ENCODE assay signal across 8 cellular contexts in genomic region chr6:43774776-43775583, GRCh38. TPM values are rescaled to one million over a fixed set of nuclear protein-coding genes. Genes with fewer than 3 reads are reported as not detected.
DNase-seq lines count a peak whose midpoint lies in the region; ATAC-seq and TF ChIP-seq lines count a peak whose summit lies in the region.

No MANE protein-coding gene starts in this region.

- H3K9me3 Mint-ChIP-seq in CD8-positive, alpha-beta T cell = no peaks in the 10 kb centered on the region
- H3K9me3 Mint-ChIP-seq in progenitor cell of endocrine pancreas (ENCODE audit: low read depth) = no peaks in the 10 kb centered on the region

- no peaks in the 10 kb centered on the region for H3K36me3 ChIP-seq in CD8-positive, alpha-beta T cell (ENCODE audit: insufficient read depth, low read length)

- H3K36me3 Mint-ChIP-seq in CD8-positive, alpha-beta T cell = no peaks in the 10 kb centered on the region
- H3K36me3 Mint-ChIP-seq in progenitor cell of endocrine pancreas (ENCODE audit: insufficient read depth) = peaks cover 17% of the 10 kb centered on the region

- peak; percentile 70 for TF ChIP-seq CTCF in CD8-positive, alpha-beta T cell (IDR thresholded peaks at IDR 0.05)
- TF ChIP-seq CTCF in HFF-Myc (IDR thresholded peaks at IDR 0.05; ENCODE audit: low read depth, low read length, missing control alignments) (peak; percentile 86), progenitor cell of endocrine pancreas (IDR thresholded peaks at IDR 0.05; ENCODE audit: unreplicated experiment) (peak; percentile 85)

- H3K27ac ChIP-seq in CD8-positive, alpha-beta T cell (ENCODE audit: low read depth, low read length) = no peak overlapping the region

- peaks cover 12% of the 10 kb centered on the region for H3K4me1 Mint-ChIP-seq in CD8-positive, alpha-beta T cell (ENCODE audit: low read depth)
- peaks cover 32% of the 10 kb centered on the region for H3K4me1 Mint-ChIP-seq in progenitor cell of endocrine pancreas (ENCODE audit: low read depth)

- no peak overlapping the region for H3K27ac Mint-ChIP-seq in CD8-positive, alpha-beta T cell
- H3K27ac Mint-ChIP-seq in progenitor cell of endocrine pancreas = peak overlapping the region; percentile 96

- H3K9me3 ChIP-seq in CD8-positive, alpha-beta T cell (ENCODE audit: low read length) = no peaks in the 10 kb centered on the region

- H3K4me3 ChIP-seq in CD8-positive, alpha-beta T cell (ENCODE audit: low read depth, low read length) = no peak overlapping the region
- peak overlapping the region; percentile 93 for H3K4me3 ChIP-seq in HFF-Myc (replicated peaks; ENCODE audit: low read depth, low read length)

- peak in 6 of 7 experiments; percentile 27 to 64 (median 54) for DNase-seq in CD8-positive, alpha-beta T cell
- DNase-seq in HFF-Myc (ENCODE audit: extremely low read depth, low read depth) = no peak
- peak; percentile 55 for DNase-seq in SK-MEL-5 (ENCODE audit: low read depth, low spot score)
- DNase-seq in activated naive CD4-positive, alpha-beta T cell treated with anti-CD3 and anti-CD28 coated beads, Interleukin-2, amount 50 U/mL, for 16 hours = peak; percentile 67
- peak; percentile 30 to 84 (median 66) for DNase-seq in head of caudate nucleus
- peak; percentile 51 for DNase-seq in progenitor cell of endocrine pancreas (ENCODE audit: low spot score, unreplicated experiment)

- no peaks in the 10 kb centered on the region for H3K27me3 ChIP-seq in CD8-positive, alpha-beta T cell (ENCODE audit: insufficient read depth, low read length)

- in situ Hi-C loops in SK-MEL-5 (cut with HindIII; ENCODE audit: low pct_unique_long_range_greater_than_20kb, low sequenced_read_pairs) = no loop called here

- peaks cover 25% of the 10 kb centered on the region for H3K27me3 Mint-ChIP-seq in CD8-positive, alpha-beta T cell (ENCODE audit: low read depth)
- H3K27me3 Mint-ChIP-seq in progenitor cell of endocrine pancreas = no peaks in the 10 kb centered on the region

- H3K4me1 ChIP-seq in CD8-positive, alpha-beta T cell (ENCODE audit: insufficient read depth, low read length) = peaks cover 9% of the 10 kb centered on the region

- ATAC-seq in CD8-positive, alpha-beta T cell = peak; percentile 24
- ATAC-seq in GM19324 (IDR thresholded peaks at IDR 0.05; ENCODE audit: low FRiP score, unreplicated experiment) (no peak), GM18873 (IDR thresholded peaks at IDR 0.05; ENCODE audit: low FRiP score, unreplicated experiment) (no peak)

- H3K4me3 Mint-ChIP-seq in CD8-positive, alpha-beta T cell = no peak overlapping the region
- peak overlapping the region; percentile 97 for H3K4me3 Mint-ChIP-seq in progenitor cell of endocrine pancreas (ENCODE audit: low read depth)

- POLR2A ChIA-PET in CD8-positive, alpha-beta T cell (lab: Charles Lee) = no interaction called here

- CTCF ChIA-PET in CD8-positive, alpha-beta T cell (lab: Charles Lee) = interaction anchor here (0.6 to 4.6 kb wide), 15 partner anchors 8 to 389 kb away, joined by 3 to 32 read pairs (median 5); no protein-coding TSS in a partner anchor

- intact Hi-C loops in CD8-positive, alpha-beta T cell (cut with DNase I, micrococcal nuclease) = loop anchor here (5.0 kb wide), 4 partner anchors 168 to 537 kb away; partner anchors contain the start of gene AARS2 (in 1 of the 2)
- intact Hi-C loops in head of caudate nucleus (cut with DNase I) = loop anchor here (10.0 kb wide), 1 partner anchor 230 kb away; no protein-coding TSS in a partner anchor

RNA-seq across cellular contexts. Expression of gene VEGFA, which starts 5.0 kb away (rescaled TPM):
- total RNA-seq in CD8-positive, alpha-beta T cell = 1 to 10 TPM; 4.6 to 5.3 TPM
- total RNA-seq in SK-MEL-5 (2014; rRNA removed; shearing (Covaris generic)) = 35.5 and 37.2 TPM in 2 replicates
- polyA plus RNA-seq in SK-MEL-5 (2015; cell fraction: cytosol; rRNA removed) = 48.8 and 80.5 TPM in 2 replicates
- polyA plus RNA-seq in SK-MEL-5 (2015; cell fraction: nucleus; rRNA removed) = 507 and 526 TPM in 2 replicates
- total RNA-seq in progenitor cell of endocrine pancreas = 243 and 267 TPM in 2 replicates
